ENCODE assay signal across 8 cellular contexts in genomic region chr10:58384095-58384494, GRCh38. TPM values are rescaled to one million over a fixed set of nuclear protein-coding genes. Genes with fewer than 3 reads are reported as not detected.
DNase-seq lines count a peak whose midpoint lies in the region; ATAC-seq, FAIRE-seq and TF ChIP-seq lines count a peak whose summit lies in the region.

No MANE protein-coding gene starts in this region.

- H3K36me3 ChIP-seq in GM23248 (ENCODE audit: low read depth) (peaks cover 10% of the 10 kb centered on the region; the same call in 1 of the 2 replicates), K562 (ENCODE audit: control insufficient read depth, insufficient read depth, low read length) (peaks cover 28% of the 10 kb centered on the region), mucosa of rectum (ENCODE audit: control insufficient read depth in 2 of 2, insufficient read depth in 2 of 2, low read length in 2 of 2) (peaks cover 8 to 9% of the 10 kb centered on the region in 2 donors)

- no peak for TF ChIP-seq POLR2A in K562 (conservative IDR thresholded peaks at IDR 0.05)

- FAIRE-seq in K562 (lab: Jason Lieb, UNC), result no peak

- ATAC-seq in K562 (no peak), omental fat pad (ENCODE audit: low FRiP score) (no peak)

- peak overlapping the region; percentile 85 for H3K4me3 ChIP-seq in GM23248
- 0 out of 2 replicates have a peak overlapping the region, but pooled peaks have one; percentile 86 for H3K4me3 ChIP-seq in K562
- H3K4me3 ChIP-seq in mucosa of rectum (ENCODE audit: low read length in 2 of 2), result peak overlapping the region; percentile 91 to 98

- H3K79me2 ChIP-seq in GM23248 (ENCODE audit: insufficient read depth) (peaks cover 37% of the 10 kb centered on the region), K562 (ENCODE audit: control insufficient read depth, insufficient read depth, low read length) (peaks cover 47% of the 10 kb centered on the region)

- CTCF ChIA-PET in K562 (lab: Yijun Ruan, JAX; ENCODE audit: low intra/inter-chr PET ratio), result interaction anchor here (1.8 to 2.1 kb wide), 2 partner anchors 84 to 206 kb away, joined by 5 to 10 read pairs; no protein-coding TSS in a partner anchor

- DNase-seq in GM13976 (ENCODE audit: low spot score) (peak; percentile 50), GM23248 (peak; percentile 19), M059J (ENCODE audit: low read depth) (peak; percentile 68), K562 (ENCODE audit: extremely low read depth in 1 of 4, low spot score in 3 of 4) (peak in 2 of 4 experiments; percentile 23 to 35), dedifferentiated amniotic fluid mesenchymal stem cell (ENCODE audit: extremely low spot score) (no peak), omental fat pad (ENCODE audit: low spot score) (no peak), NCI-H1048 (lab: John Stamatoyannopoulos, UW) (no peak)

- H3K27ac ChIP-seq in GM23248, result peak overlapping the region; percentile 76
- H3K27ac ChIP-seq in K562 (ENCODE audit: extremely low read depth, low read depth, low read length), result peak overlapping the region; percentile 28; the same call in 2 of the 3 replicates
- H3K27ac ChIP-seq in mucosa of rectum (ENCODE audit: low read depth in 2 of 2, low read length in 2 of 2), result peak overlapping the region; percentile 80 to 86

- TF ChIP-seq EP300 in K562 (IDR thresholded peaks at IDR 0.05; ENCODE audit: low read length), result no peak

- H3K9ac ChIP-seq in GM23248 (peak overlapping the region; percentile 82), K562 (ENCODE audit: insufficient read depth in 1 of 2, low read depth in 2 of 2, low read length in 2 of 2) (peak overlapping the region in 1 of 2 experiments; percentile 87; a peak in 1 of 4 replicates), mucosa of rectum (ENCODE audit: low read depth in 1 of 2, low read length in 2 of 2) (peak overlapping the region; percentile 10 to 86)

- TF ChIP-seq CTCF in GM13976 (IDR thresholded peaks at IDR 0.05; ENCODE audit: borderline replicate concordance, control extremely low read depth, extremely low read depth, insufficient read depth, missing control alignments), result no peak
- no peak for TF ChIP-seq CTCF in K562 (IDR thresholded peaks at IDR 0.05 in 2 of 3, conservative IDR thresholded peaks at IDR 0.05 in 1 of 3; ENCODE audit: insufficient read depth in 2 of 3, low read depth in 1 of 3, low read length in 3 of 3)
- no peak for TF ChIP-seq CTCF in omental fat pad (IDR thresholded peaks at IDR 0.05)

- POLR2A ChIA-PET in K562 (lab: Yijun Ruan, JAX), result interaction anchor here (1.3 to 3.6 kb wide), 6 partner anchors 12 to 83 kb away, joined by 4 to 22 read pairs (median 8); partner anchors contain the start of gene UBE2D1

- H3K4me2 ChIP-seq in GM23248 (ENCODE audit: unreplicated experiment) (peak overlapping the region; percentile 84), K562 (ENCODE audit: insufficient read depth, low read length) (peak overlapping the region; percentile 94)

- H2AFZ ChIP-seq in GM23248, result peak overlapping the region; percentile 91
- H2AFZ ChIP-seq in K562 (ENCODE audit: low read depth, low read length), result peak overlapping the region; percentile 93

- no peaks in the 10 kb centered on the region for H3K9me1 ChIP-seq in K562 (ENCODE audit: control insufficient read depth, insufficient read depth, low read length)

- H3K9me3 ChIP-seq in GM23248 (ENCODE audit: low read depth) (no peaks in the 10 kb centered on the region), K562 (replicated peaks; ENCODE audit: control insufficient read depth, insufficient read depth, low read depth, low read length) (no peaks in the 10 kb centered on the region), mucosa of rectum (ENCODE audit: control insufficient read depth in 2 of 2, low read length in 2 of 2) (no peaks in the 10 kb centered on the region)

- peaks cover 8% of the 10 kb centered on the region; the same call in 1 of the 2 replicates for H3F3A ChIP-seq in GM23248 (ENCODE audit: insufficient read depth)

- H3K9me2 ChIP-seq in GM23248 (ENCODE audit: insufficient read depth), result no peaks in the 10 kb centered on the region

- H4K20me1 ChIP-seq in GM23248 (ENCODE audit: insufficient read depth) (no peaks in the 10 kb centered on the region), K562 (replicated peaks; ENCODE audit: control insufficient read depth, insufficient read depth, low read length) (no peaks in the 10 kb centered on the region; the same call in 1 of the 2 replicates)

- H3K4me1 ChIP-seq in GM23248 (ENCODE audit: insufficient read depth), result peaks cover 9% of the 10 kb centered on the region; the same call in 1 of the 2 replicates
- peaks cover 11 to 18% of the 10 kb centered on the region in 2 experiments for H3K4me1 ChIP-seq in K562 (replicated peaks in 1 of 2; ENCODE audit: control insufficient read depth in 2 of 2, insufficient read depth in 2 of 2, low read length in 2 of 2)
- H3K4me1 ChIP-seq in mucosa of rectum (ENCODE audit: control insufficient read depth in 2 of 2, insufficient read depth in 2 of 2, low read length in 2 of 2), result peaks cover 11 to 12% of the 10 kb centered on the region in 2 donors

- intact Hi-C loops in K562 (cut with micrococcal nuclease), result loop anchor here (2.0 kb wide), 1 partner anchor 49 kb away; the partner anchor contains the start of gene UBE2D1

- in situ Hi-C loops in GM13976 (cut with MboI; ENCODE audit: low sequenced_read_pairs, unreplicated experiment), result loop anchor here (25.0 kb wide), 1 partner anchor 197 kb away; no protein-coding TSS in a partner anchor
- in situ Hi-C loops in GM23248 (cut with MboI), result no loop called here
- in situ Hi-C loops in K562 (cut with MboI), result loop anchor here (10.0 kb wide), 1 partner anchor 199 kb away; no protein-coding TSS in a partner anchor

- no TSS peak for BruUV-seq in K562 (replicated peaks; lab: Mats Ljungman, UMichigan)

- TF ChIP-seq RAD21 in K562 (CRISPR knock-in tag; conservative IDR thresholded peaks at IDR 0.05 in 1 of 2, IDR thresholded peaks at IDR 0.05 in 1 of 2), result no peak

- H3K27me3 ChIP-seq in GM23248 (replicated peaks; ENCODE audit: insufficient read depth) (no peaks in the 10 kb centered on the region), K562 (ENCODE audit: control insufficient read depth in 2 of 2, insufficient read depth in 2 of 2, low read length in 2 of 2) (no peaks in the 10 kb centered on the region), mucosa of rectum (ENCODE audit: control insufficient read depth in 2 of 2, insufficient read depth in 2 of 2, low read length in 2 of 2) (no peaks in the 10 kb centered on the region)

- WGBS in GM23248 (ENCODE audit: low coverage in 1 of 2, low lambda C conversion rate in 2 of 2, missing lambda C conversion rate in 2 of 2), 2 experiments, result 54 to 64% methylated on average over 3 of the region's 3 CpGs
- 17% methylated on average over 3 of the region's 3 CpGs for WGBS in K562 (ENCODE audit: insufficient coverage, low coverage, missing lambda C conversion rate)

TF ChIP-seq in K562, 482 proteins besides CTCF, POLR2A, EP300 and RAD21 (continues in another document):
- TF ChIP-seq SLC30A9 (CRISPR knock-in tag; IDR thresholded peaks at IDR 0.05) (no peak), ELF1 (tag; IDR thresholded peaks at IDR 0.05) (0 out of 2 replicates have a peak, but pooled peaks have one; percentile 4)

RNA-seq across cellular contexts. Expression of gene TFAM, which starts 1.1 kb away (rescaled TPM):
- total RNA-seq in GM23248 (2014; rRNA removed; shearing (Covaris generic)), result 12.5 and 20.0 TPM in 2 replicates
- 17.8 and 20.6 TPM in 2 replicates for polyA plus RNA-seq in GM23248 (2016; fragmentation: Nextera tagmentation; extraction: Ambion mirVana)
- total RNA-seq in M059J (2014; rRNA removed; shearing (Covaris generic)), result 41.7 and 42.2 TPM in 2 replicates
- 18.0 and 30.5 TPM in 2 replicates for total RNA-seq in K562 (2011; cell fraction: chromatin; rRNA removed; ENCODE audit: low replicate concordance)
- total RNA-seq in K562 (2011; cell fraction: nucleolus; rRNA removed), result 27.0 and 32.6 TPM in 2 replicates
- 20.5 and 25.3 TPM in 2 replicates for total RNA-seq in K562 (2011; cell fraction: nucleoplasm; rRNA removed)
- 130 and 174 TPM in 2 replicates for total RNA-seq in K562 (2014; rRNA removed)
- total RNA-seq in K562 (2014; rRNA removed; fragmentation: Illumina TruSeq; extraction: Trizol), result 170 and 211 TPM in 2 replicates
- total RNA-seq in K562 (2015; rRNA removed; fragmentation: Illumina TruSeq; extraction: Trizol), result 153 and 155 TPM in 2 replicates
- 161 and 163 TPM in 2 replicates for total RNA-seq in K562 (2021)
- polyA plus RNA-seq in K562 (2011; rRNA removed), result 53.7 and 74.3 TPM in 2 replicates
- 42.4 and 46.0 TPM in 2 replicates for polyA plus RNA-seq in K562 (2011; cell fraction: cytosol; rRNA removed)
- 27.2 and 35.3 TPM in 2 replicates for polyA plus RNA-seq in K562 (2011; cell fraction: nucleus; rRNA removed)
- polyA plus RNA-seq in K562 (2012), result 78.0 and 146 TPM in 2 replicates
- polyA plus RNA-seq in K562 (2014; fragmentation: Illumina TruSeq; extraction: Trizol), result 139 and 142 TPM in 2 replicates
- polyA plus RNA-seq in K562 (2014; fragmentation: Nextera tagmentation; extraction: Ambion mirVana), result 100 to 1,000 TPM; 175 to 227 TPM
- 100 and 105 TPM in 2 replicates for polyA plus RNA-seq in K562 (2014; rRNA removed)
- polyA minus RNA-seq in K562 (2011; rRNA and poly(A)+ RNA removed), result 33.7 and 48.0 TPM in 2 replicates
- polyA minus RNA-seq in K562 (2011; cell fraction: cytosol; rRNA and poly(A)+ RNA removed), result 38.7 and 46.1 TPM in 2 replicates
- polyA minus RNA-seq in K562 (2011; cell fraction: nucleus; rRNA and poly(A)+ RNA removed), result 24.5 and 33.1 TPM in 2 replicates
- total RNA-seq in omental fat pad, result 10 to 100 TPM; 21.7 to 28.2 (median 23.1) TPM

RNA-seq across cellular contexts. Expression of gene UBE2D1, which starts 49.3 kb away (rescaled TPM):
- 14.3 and 17.7 TPM in 2 replicates for total RNA-seq in GM23248 (2014; rRNA removed; shearing (Covaris generic))
- polyA plus RNA-seq in GM23248 (2016; fragmentation: Nextera tagmentation; extraction: Ambion mirVana) (31.9 and 33.4 TPM in 2 replicates), K562 (2011; rRNA removed) (18.9 and 24.4 TPM in 2 replicates), K562 (2014; fragmentation: Illumina TruSeq; extraction: Trizol) (9.9 and 13.5 TPM in 2 replicates), K562 (2014; fragmentation: Nextera tagmentation; extraction: Ambion mirVana) (1 to 10 TPM; 4.1 to 6.4 TPM), K562 (2014; rRNA removed) (7.9 and 9.0 TPM in 2 replicates)
- 23.7 and 24.3 TPM in 2 replicates for total RNA-seq in M059J (2014; rRNA removed; shearing (Covaris generic))
- total RNA-seq in K562 (2011; cell fraction: chromatin; rRNA removed; ENCODE audit: low replicate concordance), result 4.9 and 17.0 TPM in 2 replicates
- total RNA-seq in K562 (2011; cell fraction: nucleolus; rRNA removed), result 2.5 and 3.4 TPM in 2 replicates
- 7.3 and 15.3 TPM in 2 replicates for total RNA-seq in K562 (2011; cell fraction: nucleoplasm; rRNA removed)
- total RNA-seq in K562 (2014; rRNA removed) (5.3 and 6.2 TPM in 2 replicates), K562 (2014; rRNA removed; fragmentation: Illumina TruSeq; extraction: Trizol) (15.8 and 18.3 TPM in 2 replicates), K562 (2015; rRNA removed; fragmentation: Illumina TruSeq; extraction: Trizol) (16.6 and 17.8 TPM in 2 replicates), K562 (2021) (12.3 and 13.8 TPM in 2 replicates), omental fat pad (10 to 100 TPM; 15.6 to 23.8 (median 16.1) TPM)
- polyA plus RNA-seq in K562 (2011; cell fraction: cytosol; rRNA removed), result 6.4 and 9.1 TPM in 2 replicates
- 7.4 and 12.5 TPM in 2 replicates for polyA plus RNA-seq in K562 (2011; cell fraction: nucleus; rRNA removed)
- 11.6 and 12.1 TPM in 2 replicates for polyA plus RNA-seq in K562 (2012)
- 9.0 and 9.5 TPM in 2 replicates for polyA minus RNA-seq in K562 (2011; rRNA and poly(A)+ RNA removed)
- polyA minus RNA-seq in K562 (2011; cell fraction: cytosol; rRNA and poly(A)+ RNA removed), result 3.5 and 6.1 TPM in 2 replicates
- 7.7 and 13.2 TPM in 2 replicates for polyA minus RNA-seq in K562 (2011; cell fraction: nucleus; rRNA and poly(A)+ RNA removed)

Comparison
In these comparisons a context has a peak if more than half of its experiments do, and no peak if none do; other contexts are left out.
1. DNase-seq: peak in GM13976 (single experiment), GM23248 (single experiment) and M059J (single experiment); none in dedifferentiated amniotic fluid mesenchymal stem cell (single experiment), omental fat pad (single experiment) and NCI-H1048 (single experiment).
2. H3K27ac ChIP-seq: peak in every context shown above with its lines; median percentile 83 in mucosa of rectum; 76 in GM23248; 28 in K562.
3. Peak in every context shown above with its lines, with median percentiles within 50 percentile points of each other: H3K4me3 ChIP-seq.